In the genomic region with DNA sequence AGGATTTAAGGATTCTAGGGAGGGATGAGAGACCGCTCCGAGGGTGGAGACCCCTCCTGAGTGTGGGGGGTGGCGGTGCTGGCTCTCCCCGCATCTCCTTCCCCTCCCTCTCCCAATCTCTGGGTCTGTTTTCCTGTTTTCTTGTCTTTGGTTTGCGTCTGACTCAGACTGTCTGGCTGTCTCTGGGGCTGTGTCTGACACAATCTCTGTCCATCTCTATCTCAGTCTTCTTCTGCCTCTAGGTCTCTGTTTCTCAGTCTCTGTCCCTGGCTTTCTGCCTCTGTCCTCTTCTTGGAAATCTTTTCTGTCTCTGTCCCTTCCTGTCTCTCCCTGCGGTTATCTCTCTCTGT, we compare ENCODE assay signal across 2 cellular contexts.
TF ChIP-seq lines count a peak whose summit lies in the region.

No MANE protein-coding gene starts in this region.

TF ChIP-seq in SK-N-SH, 30 proteins besides CTCF, POLR2A, EP300 and RAD21:
- no peak for TF ChIP-seq FOXJ3 (CRISPR knock-in tag; IDR thresholded peaks at IDR 0.05)
- no peak for TF ChIP-seq MEF2A (IDR thresholded peaks at IDR 0.05; ENCODE audit: borderline replicate concordance, low read depth)
- TF ChIP-seq RCOR1 (IDR thresholded peaks at IDR 0.05; ENCODE audit: low read length), result no peak
- TF ChIP-seq JUND (IDR thresholded peaks at IDR 0.05), result no peak
- TF ChIP-seq, protein P1, sequence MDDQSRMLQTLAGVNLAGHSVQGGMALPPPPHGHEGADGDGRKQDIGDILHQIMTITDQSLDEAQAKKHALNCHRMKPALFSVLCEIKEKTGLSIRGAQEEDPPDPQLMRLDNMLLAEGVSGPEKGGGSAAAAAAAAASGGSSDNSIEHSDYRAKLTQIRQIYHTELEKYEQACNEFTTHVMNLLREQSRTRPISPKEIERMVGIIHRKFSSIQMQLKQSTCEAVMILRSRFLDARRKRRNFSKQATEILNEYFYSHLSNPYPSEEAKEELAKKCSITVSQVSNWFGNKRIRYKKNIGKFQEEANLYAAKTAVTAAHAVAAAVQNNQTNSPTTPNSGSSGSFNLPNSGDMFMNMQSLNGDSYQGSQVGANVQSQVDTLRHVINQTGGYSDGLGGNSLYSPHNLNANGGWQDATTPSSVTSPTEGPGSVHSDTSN (IDR thresholded peaks at IDR 0.05), result no peak
- TF ChIP-seq TAF1 (IDR thresholded peaks at IDR 0.05; ENCODE audit: borderline replicate concordance, low read depth, low read length), result no peak
- no peak for TF ChIP-seq NFIC (IDR thresholded peaks at IDR 0.05; ENCODE audit: borderline replicate concordance)
- TF ChIP-seq FOSL2 (IDR thresholded peaks at IDR 0.05; ENCODE audit: borderline replicate concordance, low read depth), result no peak
- TF ChIP-seq, protein P2, sequence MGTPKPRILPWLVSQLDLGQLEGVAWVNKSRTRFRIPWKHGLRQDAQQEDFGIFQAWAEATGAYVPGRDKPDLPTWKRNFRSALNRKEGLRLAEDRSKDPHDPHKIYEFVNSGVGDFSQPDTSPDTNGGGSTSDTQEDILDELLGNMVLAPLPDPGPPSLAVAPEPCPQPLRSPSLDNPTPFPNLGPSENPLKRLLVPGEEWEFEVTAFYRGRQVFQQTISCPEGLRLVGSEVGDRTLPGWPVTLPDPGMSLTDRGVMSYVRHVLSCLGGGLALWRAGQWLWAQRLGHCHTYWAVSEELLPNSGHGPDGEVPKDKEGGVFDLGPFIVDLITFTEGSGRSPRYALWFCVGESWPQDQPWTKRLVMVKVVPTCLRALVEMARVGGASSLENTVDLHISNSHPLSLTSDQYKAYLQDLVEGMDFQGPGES (IDR thresholded peaks at IDR 0.05; ENCODE audit: low read depth, low read length), result no peak
- no peak for TF ChIP-seq CHD2 (IDR thresholded peaks at IDR 0.05; ENCODE audit: low read length, partially characterized antibody)
- TF ChIP-seq EZH2phosphoT487 (IDR thresholded peaks at IDR 0.05; ENCODE audit: borderline replicate concordance, low read depth), result no peak
- TF ChIP-seq, protein P3, sequence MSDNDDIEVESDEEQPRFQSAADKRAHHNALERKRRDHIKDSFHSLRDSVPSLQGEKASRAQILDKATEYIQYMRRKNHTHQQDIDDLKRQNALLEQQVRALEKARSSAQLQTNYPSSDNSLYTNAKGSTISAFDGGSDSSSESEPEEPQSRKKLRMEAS (IDR thresholded peaks at IDR 0.05; ENCODE audit: low read depth), result no peak
- no peak for TF ChIP-seq NRF1 (IDR thresholded peaks at IDR 0.05; ENCODE audit: low read depth, low read length)
- TF ChIP-seq TCF12 (IDR thresholded peaks at IDR 0.05), result no peak
- TF ChIP-seq TEAD4 (IDR thresholded peaks at IDR 0.05; ENCODE audit: borderline replicate concordance, insufficient read depth), result no peak
- TF ChIP-seq GATA2 (CRISPR knock-in tag; IDR thresholded peaks at IDR 0.05), result no peak
- TF ChIP-seq, protein P4, sequence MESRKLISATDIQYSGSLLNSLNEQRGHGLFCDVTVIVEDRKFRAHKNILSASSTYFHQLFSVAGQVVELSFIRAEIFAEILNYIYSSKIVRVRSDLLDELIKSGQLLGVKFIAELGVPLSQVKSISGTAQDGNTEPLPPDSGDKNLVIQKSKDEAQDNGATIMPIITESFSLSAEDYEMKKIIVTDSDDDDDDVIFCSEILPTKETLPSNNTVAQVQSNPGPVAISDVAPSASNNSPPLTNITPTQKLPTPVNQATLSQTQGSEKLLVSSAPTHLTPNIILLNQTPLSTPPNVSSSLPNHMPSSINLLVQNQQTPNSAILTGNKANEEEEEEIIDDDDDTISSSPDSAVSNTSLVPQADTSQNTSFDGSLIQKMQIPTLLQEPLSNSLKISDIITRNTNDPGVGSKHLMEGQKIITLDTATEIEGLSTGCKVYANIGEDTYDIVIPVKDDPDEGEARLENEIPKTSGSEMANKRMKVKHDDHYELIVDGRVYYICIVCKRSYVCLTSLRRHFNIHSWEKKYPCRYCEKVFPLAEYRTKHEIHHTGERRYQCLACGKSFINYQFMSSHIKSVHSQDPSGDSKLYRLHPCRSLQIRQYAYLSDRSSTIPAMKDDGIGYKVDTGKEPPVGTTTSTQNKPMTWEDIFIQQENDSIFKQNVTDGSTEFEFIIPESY (IDR thresholded peaks at IDR 0.05; ENCODE audit: borderline replicate concordance, low read depth), result no peak
- TF ChIP-seq SIN3A (IDR thresholded peaks at IDR 0.05; ENCODE audit: borderline replicate concordance, low read depth, low read length), result no peak
- no peak for TF ChIP-seq RFX5 (IDR thresholded peaks at IDR 0.05; ENCODE audit: low read length)

TF ChIP-seq in SK-N-SH treated with all-trans-retinoic acid at 6 μM for 48 hours, 23 proteins besides CTCF, POLR2A, EP300 and RAD21:
- TF ChIP-seq ZNF565 (CRISPR knock-in tag; conservative IDR thresholded peaks at IDR 0.05; ENCODE audit: low read depth) (no peak), RARB (CRISPR knock-in tag; IDR thresholded peaks at IDR 0.05) (no peak), BACH2 (CRISPR knock-in tag; IDR thresholded peaks at IDR 0.05; ENCODE audit: borderline replicate concordance) (no peak), TOX (CRISPR knock-in tag; IDR thresholded peaks at IDR 0.05; ENCODE audit: borderline replicate concordance) (no peak), CSDC2 (CRISPR knock-in tag; IDR thresholded peaks at IDR 0.05) (no peak), ZFP3 (CRISPR knock-in tag; IDR thresholded peaks at IDR 0.05) (no peak), ZC3H10 (CRISPR knock-in tag; IDR thresholded peaks at IDR 0.05) (no peak), ZNF70 (CRISPR knock-in tag; IDR thresholded peaks at IDR 0.05) (no peak), ZFP30 (CRISPR knock-in tag; IDR thresholded peaks at IDR 0.05) (no peak), TCF4 (CRISPR knock-in tag; IDR thresholded peaks at IDR 0.05; ENCODE audit: borderline replicate concordance) (no peak), PPARA (CRISPR knock-in tag; IDR thresholded peaks at IDR 0.05; ENCODE audit: borderline replicate concordance) (no peak), ZNF8 (CRISPR knock-in tag; IDR thresholded peaks at IDR 0.05) (no peak), GLIS3 (CRISPR knock-in tag; IDR thresholded peaks at IDR 0.05) (no peak)
- TF ChIP-seq, protein P5, sequence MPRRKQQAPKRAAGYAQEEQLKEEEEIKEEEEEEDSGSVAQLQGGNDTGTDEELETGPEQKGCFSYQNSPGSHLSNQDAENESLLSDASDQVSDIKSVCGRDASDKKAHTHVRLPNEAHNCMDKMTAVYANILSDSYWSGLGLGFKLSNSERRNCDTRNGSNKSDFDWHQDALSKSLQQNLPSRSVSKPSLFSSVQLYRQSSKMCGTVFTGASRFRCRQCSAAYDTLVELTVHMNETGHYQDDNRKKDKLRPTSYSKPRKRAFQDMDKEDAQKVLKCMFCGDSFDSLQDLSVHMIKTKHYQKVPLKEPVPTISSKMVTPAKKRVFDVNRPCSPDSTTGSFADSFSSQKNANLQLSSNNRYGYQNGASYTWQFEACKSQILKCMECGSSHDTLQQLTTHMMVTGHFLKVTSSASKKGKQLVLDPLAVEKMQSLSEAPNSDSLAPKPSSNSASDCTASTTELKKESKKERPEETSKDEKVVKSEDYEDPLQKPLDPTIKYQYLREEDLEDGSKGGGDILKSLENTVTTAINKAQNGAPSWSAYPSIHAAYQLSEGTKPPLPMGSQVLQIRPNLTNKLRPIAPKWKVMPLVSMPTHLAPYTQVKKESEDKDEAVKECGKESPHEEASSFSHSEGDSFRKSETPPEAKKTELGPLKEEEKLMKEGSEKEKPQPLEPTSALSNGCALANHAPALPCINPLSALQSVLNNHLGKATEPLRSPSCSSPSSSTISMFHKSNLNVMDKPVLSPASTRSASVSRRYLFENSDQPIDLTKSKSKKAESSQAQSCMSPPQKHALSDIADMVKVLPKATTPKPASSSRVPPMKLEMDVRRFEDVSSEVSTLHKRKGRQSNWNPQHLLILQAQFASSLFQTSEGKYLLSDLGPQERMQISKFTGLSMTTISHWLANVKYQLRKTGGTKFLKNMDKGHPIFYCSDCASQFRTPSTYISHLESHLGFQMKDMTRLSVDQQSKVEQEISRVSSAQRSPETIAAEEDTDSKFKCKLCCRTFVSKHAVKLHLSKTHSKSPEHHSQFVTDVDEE (CRISPR knock-in tag; IDR thresholded peaks at IDR 0.05), result no peak
- TF ChIP-seq, protein P6, sequence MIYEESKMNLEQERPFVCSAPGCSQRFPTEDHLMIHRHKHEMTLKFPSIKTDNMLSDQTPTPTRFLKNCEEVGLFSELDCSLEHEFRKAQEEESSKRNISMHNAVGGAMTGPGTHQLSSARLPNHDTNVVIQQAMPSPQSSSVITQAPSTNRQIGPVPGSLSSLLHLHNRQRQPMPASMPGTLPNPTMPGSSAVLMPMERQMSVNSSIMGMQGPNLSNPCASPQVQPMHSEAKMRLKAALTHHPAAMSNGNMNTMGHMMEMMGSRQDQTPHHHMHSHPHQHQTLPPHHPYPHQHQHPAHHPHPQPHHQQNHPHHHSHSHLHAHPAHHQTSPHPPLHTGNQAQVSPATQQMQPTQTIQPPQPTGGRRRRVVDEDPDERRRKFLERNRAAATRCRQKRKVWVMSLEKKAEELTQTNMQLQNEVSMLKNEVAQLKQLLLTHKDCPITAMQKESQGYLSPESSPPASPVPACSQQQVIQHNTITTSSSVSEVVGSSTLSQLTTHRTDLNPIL (CRISPR knock-in tag; IDR thresholded peaks at IDR 0.05; ENCODE audit: low read depth), result no peak
